Comparison of ENCODE assay signal across 17 cellular contexts in the genomic region with DNA sequence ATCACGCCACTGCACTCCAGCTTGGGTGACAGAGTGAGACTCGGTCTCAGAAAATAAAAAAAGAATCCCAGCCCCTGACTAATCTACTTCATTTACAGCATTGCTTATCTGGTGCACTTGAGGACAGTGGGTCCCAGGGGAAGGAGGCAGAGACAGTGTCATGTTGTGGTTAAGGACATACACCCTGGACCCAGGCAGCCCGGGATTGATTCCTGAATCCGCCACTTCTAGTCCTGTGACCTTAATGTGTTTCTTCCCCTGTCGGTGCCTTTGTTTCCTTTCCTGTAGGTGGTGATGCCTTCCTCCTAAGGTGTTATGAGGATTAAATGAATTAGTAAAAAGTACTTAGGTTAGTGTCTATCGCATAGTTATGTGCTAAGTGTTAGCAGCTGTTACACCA.
"Had no signal": no experiment of that assay in that cellular context is flagged by ENCODE, and none has a peak within 500 bp of the region (broad histone marks: within the 10 kb centered on the region; RNA-seq: fewer than 3 reads in every experiment).

No MANE protein-coding gene starts in this region.

- H3K4me3 ChIP-seq: coronary artery, esophagus muscularis mucosa, heart right ventricle, left ventricle myocardium inferior, thyroid gland had no signal

- H3K27ac Mint-ChIP-seq: activated B cell treated with CpG ODN at 0.5 μM for 24 hours; activated CD4-positive, alpha-beta memory T cell treated with anti-CD3 and anti-CD28 coated beads for 36 hours; activated naive CD8-positive, alpha-beta T cell treated with anti-CD3 and anti-CD28 coated beads, Interleukin-2, amount 10 ng/mL, durations not matched to agents 7 days and 5 days; natural killer cell; stimulated activated naive B cell treated with anti-CD40 and anti-IgM and Interleukin-4, amounts not matched to agents 10 μg/mL and 1 μg/mL and 100 μg/mL, for 72 hours had no signal

- H3K27me3 Mint-ChIP-seq: activated B cell treated with CpG ODN at 0.5 μM for 24 hours; activated CD4-positive, alpha-beta memory T cell treated with anti-CD3 and anti-CD28 coated beads for 36 hours; activated naive CD8-positive, alpha-beta T cell treated with anti-CD3 and anti-CD28 coated beads, Interleukin-2, amount 10 ng/mL, durations not matched to agents 7 days and 5 days had no signal

- H3K4me1 Mint-ChIP-seq: activated B cell treated with CpG ODN at 0.5 μM for 24 hours had no signal

- H3K9ac ChIP-seq: parathyroid adenoma had no signal

- H3K9me3 Mint-ChIP-seq: activated B cell treated with CpG ODN at 0.5 μM for 24 hours; activated CD4-positive, alpha-beta memory T cell treated with anti-CD3 and anti-CD28 coated beads for 36 hours; activated naive CD8-positive, alpha-beta T cell treated with anti-CD3 and anti-CD28 coated beads, Interleukin-2, amount 10 ng/mL, durations not matched to agents 7 days and 5 days; natural killer cell; stimulated activated naive B cell treated with anti-CD40 and anti-IgM and Interleukin-4, amounts not matched to agents 10 μg/mL and 1 μg/mL and 100 μg/mL, for 72 hours had no signal

- DNase-seq: activated B cell treated with CpG ODN at 0.5 μM for 24 hours; activated CD4-positive, alpha-beta memory T cell treated with anti-CD3 and anti-CD28 coated beads for 36 hours; activated CD4-positive, alpha-beta T cell treated with anti-CD3 and anti-CD28 coated beads for 4 hours; activated naive CD4-positive, alpha-beta T cell treated with Interleukin-2 at 50 U/mL for 16 hours; activated naive CD8-positive, alpha-beta T cell treated with anti-CD3 and anti-CD28 coated beads, Interleukin-2, amount 10 ng/mL, durations not matched to agents 7 days and 5 days; activated T-cell treated with anti-CD3 and anti-CD28 coated beads for 4 hours; brain microvascular endothelial cell; effector memory CD4-positive, alpha-beta T cell; heart right ventricle; kidney glomerular epithelial cell; left ventricle myocardium inferior; natural killer cell; stimulated activated naive B cell treated with anti-CD40 and anti-IgM and Interleukin-4, amounts not matched to agents 10 μg/mL and 1 μg/mL and 100 μg/mL, for 72 hours; thyroid gland had no signal

- H3K27ac ChIP-seq: brain microvascular endothelial cell, coronary artery, esophagus muscularis mucosa, parathyroid adenoma, thyroid gland had no signal

- H3K27me3 ChIP-seq: brain microvascular endothelial cell, esophagus muscularis mucosa, heart right ventricle, thyroid gland had no signal

- H3K4me3 Mint-ChIP-seq: activated B cell treated with CpG ODN at 0.5 μM for 24 hours; activated CD4-positive, alpha-beta memory T cell treated with anti-CD3 and anti-CD28 coated beads for 36 hours; activated naive CD8-positive, alpha-beta T cell treated with anti-CD3 and anti-CD28 coated beads, Interleukin-2, amount 10 ng/mL, durations not matched to agents 7 days and 5 days; natural killer cell; stimulated activated naive B cell treated with anti-CD40 and anti-IgM and Interleukin-4, amounts not matched to agents 10 μg/mL and 1 μg/mL and 100 μg/mL, for 72 hours had no signal

- H3K36me3 Mint-ChIP-seq: activated CD4-positive, alpha-beta memory T cell treated with anti-CD3 and anti-CD28 coated beads for 36 hours; activated naive CD8-positive, alpha-beta T cell treated with anti-CD3 and anti-CD28 coated beads, Interleukin-2, amount 10 ng/mL, durations not matched to agents 7 days and 5 days; natural killer cell; stimulated activated naive B cell treated with anti-CD40 and anti-IgM and Interleukin-4, amounts not matched to agents 10 μg/mL and 1 μg/mL and 100 μg/mL, for 72 hours had no signal

- ATAC-seq: natural killer cell; stimulated activated naive B cell treated with anti-CD40 and anti-IgM and Interleukin-4, amounts not matched to agents 10 μg/mL and 1 μg/mL and 100 μg/mL, for 72 hours had no signal

- H3K9me3 ChIP-seq: esophagus muscularis mucosa, heart right ventricle, left ventricle myocardium inferior, thyroid gland had no signal

- H2AFZ ChIP-seq: parathyroid adenoma had no signal

- H3K36me3 ChIP-seq: brain microvascular endothelial cell, esophagus muscularis mucosa, heart right ventricle, left ventricle myocardium inferior, thyroid gland had no signal
